Comparison of ENCODE assay signal across 25 cellular contexts in the genomic region with DNA sequence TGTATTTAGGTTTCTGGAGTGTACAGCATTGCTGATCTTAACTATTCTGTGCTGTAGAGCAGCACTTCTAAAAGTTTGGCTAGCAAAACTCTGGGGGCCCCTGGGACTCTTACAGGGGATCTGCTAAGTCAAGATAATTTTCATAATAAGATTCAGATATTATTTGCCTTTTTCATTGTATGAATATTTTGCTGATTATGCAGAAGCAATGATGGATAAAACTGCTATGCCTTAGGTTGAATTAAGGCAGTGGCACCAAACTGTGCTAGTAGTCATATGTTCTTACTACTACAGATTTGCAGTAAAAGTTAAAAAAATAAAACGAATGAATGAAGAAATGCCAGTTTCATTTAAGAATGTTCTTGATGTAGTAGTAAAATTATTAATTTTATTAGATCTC.
"Had no signal": no experiment of that assay in that cellular context is flagged by ENCODE, and none has a peak within 500 bp of the region (broad histone marks: within the 10 kb centered on the region; RNA-seq: fewer than 3 reads in every experiment).

No MANE protein-coding gene starts in this region.

- ATAC-seq: effector memory CD8-positive, alpha-beta T cell; esophagus mucosa; gastrocnemius medialis; heart right ventricle; left cardiac atrium; left lung; left ventricle myocardium superior; lower lobe of right lung; mucosa of descending colon had no signal

- H3K36me3 ChIP-seq: colonic mucosa, esophagus squamous epithelium, gastrocnemius medialis, heart right ventricle, left lung, lower lobe of right lung had no signal

- H3K27ac ChIP-seq: colonic mucosa, epithelial cell of prostate, esophagus squamous epithelium, gastrocnemius medialis, heart right ventricle, left lung, lower lobe of right lung had no signal

- H3K4me3 ChIP-seq: colonic mucosa, esophagus squamous epithelium, gastrocnemius medialis, heart right ventricle, left lung, lower lobe of right lung, mucosa of descending colon had no signal

- H3K27me3 ChIP-seq: colonic mucosa, esophagus squamous epithelium, gastrocnemius medialis, heart right ventricle, left lung had no signal

- FAIRE-seq: islet of Langerhans, keratinocyte had no signal

- H3K4me1 ChIP-seq: colonic mucosa, esophagus squamous epithelium, gastrocnemius medialis, heart right ventricle, left lung, lower lobe of right lung had no signal

- H3K9me3 ChIP-seq: colonic mucosa, esophagus squamous epithelium, gastrocnemius medialis, lower lobe of right lung, mucosa of descending colon had no signal

- DNase-seq: colonic mucosa; cortex of kidney; effector CD8-positive, alpha-beta T cell; effector memory CD8-positive, alpha-beta T cell; endodermal cell; erythroblast; esophagus squamous epithelium; foreskin fibroblast; foreskin melanocyte; gastrocnemius medialis; glutamatergic neuron; head of caudate nucleus; heart right ventricle; hippocampal formation; left cardiac atrium; left lung; left ventricle myocardium superior; lower lobe of right lung; mesenchymal stem cell; mucosa of descending colon; naive B cell had no signal
